In genomic region chr16:11721781-11722467, GRCh38 we compare ENCODE assay signal across 20 cellular contexts. TPM values are rescaled to one million over a fixed set of nuclear protein-coding genes. Genes with fewer than 3 reads are reported as not detected.
DNase-seq lines count a peak whose midpoint lies in the region; TF ChIP-seq lines count a peak whose summit lies in the region.
"Had no signal": no experiment of that assay in that cellular context is flagged by ENCODE, and none has a peak within 500 bp of the region (broad histone marks: within the 10 kb centered on the region; RNA-seq: fewer than 3 reads in every experiment).

No MANE protein-coding gene starts in this region.

- TF ChIP-seq CTCF in colonic mucosa (IDR thresholded peaks at IDR 0.05) (no peak), neutrophil (IDR thresholded peaks at IDR 0.05) (no peak)

- H3K4me1 ChIP-seq in colonic mucosa (peaks cover 7% of the 10 kb centered on the region), neutrophil (ENCODE audit: control insufficient read depth in 1 of 2, insufficient read depth in 1 of 2, low read depth in 1 of 2, low read length in 1 of 2) (peaks cover 2% of the 10 kb centered on the region in 2 experiments)
- H3K4me1 ChIP-seq: parathyroid adenoma had no signal

- H3K27ac Mint-ChIP-seq in activated CD4-positive, alpha-beta T cell treated with anti-CD3 and anti-CD28 coated beads, Interleukin-2, amount 10 ng/mL, durations not matched to agents 7 days and 5 days = peak overlapping the region; percentile 60
- peak overlapping the region in 2 of 3 donors; percentile 14 to 56 for H3K27ac Mint-ChIP-seq in IgD-negative memory B cell
- H3K27ac Mint-ChIP-seq: activated CD8-positive, alpha-beta memory T cell treated with anti-CD3 and anti-CD28 coated beads, Interleukin-2, amount 10 ng/mL, durations not matched to agents 7 days and 5 days had no signal

- no peak overlapping the region for H3K4me3 Mint-ChIP-seq in activated CD4-positive, alpha-beta T cell treated with anti-CD3 and anti-CD28 coated beads, Interleukin-2, amount 10 ng/mL, durations not matched to agents 7 days and 5 days
- no peak overlapping the region for H3K4me3 Mint-ChIP-seq in IgD-negative memory B cell
- H3K4me3 Mint-ChIP-seq: activated CD8-positive, alpha-beta memory T cell treated with anti-CD3 and anti-CD28 coated beads, Interleukin-2, amount 10 ng/mL, durations not matched to agents 7 days and 5 days had no signal

- no peaks in the 10 kb centered on the region for H3K27me3 Mint-ChIP-seq in activated CD4-positive, alpha-beta T cell treated with anti-CD3 and anti-CD28 coated beads, Interleukin-2, amount 10 ng/mL, durations not matched to agents 7 days and 5 days
- no peaks in the 10 kb centered on the region for H3K27me3 Mint-ChIP-seq in IgD-negative memory B cell
- H3K27me3 Mint-ChIP-seq: activated CD8-positive, alpha-beta memory T cell treated with anti-CD3 and anti-CD28 coated beads, Interleukin-2, amount 10 ng/mL, durations not matched to agents 7 days and 5 days had no signal

- CTCF ChIA-PET in activated CD4-positive, alpha-beta T cell treated with anti-CD3 and anti-CD28 coated beads, Interleukin-2, amount 10 ng/mL, durations not matched to agents 7 days and 5 days (lab: Charles Lee) = no interaction called here

- H3K4me1 Mint-ChIP-seq in activated CD4-positive, alpha-beta T cell treated with anti-CD3 and anti-CD28 coated beads, Interleukin-2, amount 10 ng/mL, durations not matched to agents 7 days and 5 days = peaks cover 4% of the 10 kb centered on the region
- H3K4me1 Mint-ChIP-seq in IgD-negative memory B cell = peaks cover 15 to 23% (median 22%) of the 10 kb centered on the region in 3 donors
- H3K4me1 Mint-ChIP-seq: activated CD8-positive, alpha-beta memory T cell treated with anti-CD3 and anti-CD28 coated beads, Interleukin-2, amount 10 ng/mL, durations not matched to agents 7 days and 5 days had no signal

- intact Hi-C loops in colonic mucosa (cut with DNase I) = no loop called here

- H3K27ac ChIP-seq in colonic mucosa = peak overlapping the region; percentile 2
- peak overlapping the region; percentile 54 for H3K27ac ChIP-seq in neutrophil
- H3K27ac ChIP-seq: parathyroid adenoma, vagina, VCaP had no signal

- peaks cover 34% of the 10 kb centered on the region for H3K36me3 Mint-ChIP-seq in activated CD4-positive, alpha-beta T cell treated with anti-CD3 and anti-CD28 coated beads, Interleukin-2, amount 10 ng/mL, durations not matched to agents 7 days and 5 days (ENCODE audit: low read depth)
- H3K36me3 Mint-ChIP-seq in IgD-negative memory B cell = peaks cover 5% of the 10 kb centered on the region

- H3K9me3 Mint-ChIP-seq in activated CD4-positive, alpha-beta T cell treated with anti-CD3 and anti-CD28 coated beads, Interleukin-2, amount 10 ng/mL, durations not matched to agents 7 days and 5 days = no peaks in the 10 kb centered on the region
- no peaks in the 10 kb centered on the region for H3K9me3 Mint-ChIP-seq in IgD-negative memory B cell

- no peak for DNase-seq in activated CD4-positive, alpha-beta T cell treated with anti-CD3 and anti-CD28 coated beads, Interleukin-2, amount 10 ng/mL, durations not matched to agents 7 days and 5 days
- no peak for DNase-seq in activated CD4-positive, alpha-beta T cell treated with anti-CD3 and anti-CD28 coated beads for 1 hour
- DNase-seq in colonic mucosa = no peak
- DNase-seq in NCI-H526 (lab: John Stamatoyannopoulos, UW) = no peak
- DNase-seq in G401 (ENCODE audit: low spot score) = no peak
- DNase-seq in NCI-H187 treated with DMSO at 0.1 percent for 48 hours (lab: John Stamatoyannopoulos, UW) = no peak
- DNase-seq: activated CD8-positive, alpha-beta memory T cell treated with anti-CD3 and anti-CD28 coated beads, Interleukin-2, amount 10 ng/mL, durations not matched to agents 7 days and 5 days; EL; islet precursor cell; NCI-H1105; NCI-H2171; RPMI8226; small intestine; stimulated activated naive CD4-positive, alpha-beta T cell treated with Interleukin-2 at 50 U/mL for 16 hours; SW 1271 had no signal

- in situ Hi-C loops in G401 (cut with HindIII; ENCODE audit: low sequenced_read_pairs) = no loop called here

- H3K4me3 ChIP-seq in colonic mucosa (no peak overlapping the region), neutrophil (ENCODE audit: low read depth in 1 of 2, low read length in 1 of 2) (no peak overlapping the region)
- H3K4me3 ChIP-seq: vagina had no signal

- H3K36me3 ChIP-seq in colonic mucosa (peaks cover 15% of the 10 kb centered on the region), neutrophil (peaks cover 39% of the 10 kb centered on the region)

- POLR2A ChIA-PET in activated CD4-positive, alpha-beta T cell treated with anti-CD3 and anti-CD28 coated beads, Interleukin-2, amount 10 ng/mL, durations not matched to agents 7 days and 5 days (lab: Charles Lee) = no interaction called here

- H3K9me3 ChIP-seq in colonic mucosa (no peaks in the 10 kb centered on the region), neutrophil (no peaks in the 10 kb centered on the region)
- H3K9me3 ChIP-seq: vagina had no signal

- no peak overlapping the region for H3K9ac ChIP-seq in colonic mucosa (ENCODE audit: low read depth in 2 of 2, low read length in 2 of 2)
- H3K9ac ChIP-seq: parathyroid adenoma had no signal

- H3K27me3 ChIP-seq in colonic mucosa (no peaks in the 10 kb centered on the region), neutrophil (no peaks in the 10 kb centered on the region)
- H3K27me3 ChIP-seq: vagina had no signal

RNA-seq across cellular contexts. Expression of gene TXNDC11, which starts 20.7 kb away (rescaled TPM):
- 10 to 100 TPM; 38.5 to 42.7 TPM for total RNA-seq in activated CD4-positive, alpha-beta T cell treated with anti-CD3 and anti-CD28 coated beads, Interleukin-2, amount 10 ng/mL, durations not matched to agents 7 days and 5 days
- polyA plus RNA-seq in IgD-negative memory B cell = 78.0 TPM
- 10 to 100 TPM; 52.0 to 62.1 TPM for total RNA-seq in colonic mucosa
- 25.4 and 31.9 TPM in 2 replicates for total RNA-seq in G401 (2014; rRNA removed; shearing (Covaris generic))

RNA-seq across cellular contexts. Expression of gene SNN, which starts 53.7 kb away (rescaled TPM):
- 10 to 100 TPM; 21.7 to 23.4 TPM for total RNA-seq in activated CD4-positive, alpha-beta T cell treated with anti-CD3 and anti-CD28 coated beads, Interleukin-2, amount 10 ng/mL, durations not matched to agents 7 days and 5 days
- 60.9 TPM for polyA plus RNA-seq in IgD-negative memory B cell
- total RNA-seq in colonic mucosa = 1 to 10 TPM; 2.4 to 5.6 TPM
- 18.2 and 28.1 TPM in 2 replicates for total RNA-seq in G401 (2014; rRNA removed; shearing (Covaris generic))
